ENCODE assay signal across 11 cellular contexts in the genomic region with DNA sequence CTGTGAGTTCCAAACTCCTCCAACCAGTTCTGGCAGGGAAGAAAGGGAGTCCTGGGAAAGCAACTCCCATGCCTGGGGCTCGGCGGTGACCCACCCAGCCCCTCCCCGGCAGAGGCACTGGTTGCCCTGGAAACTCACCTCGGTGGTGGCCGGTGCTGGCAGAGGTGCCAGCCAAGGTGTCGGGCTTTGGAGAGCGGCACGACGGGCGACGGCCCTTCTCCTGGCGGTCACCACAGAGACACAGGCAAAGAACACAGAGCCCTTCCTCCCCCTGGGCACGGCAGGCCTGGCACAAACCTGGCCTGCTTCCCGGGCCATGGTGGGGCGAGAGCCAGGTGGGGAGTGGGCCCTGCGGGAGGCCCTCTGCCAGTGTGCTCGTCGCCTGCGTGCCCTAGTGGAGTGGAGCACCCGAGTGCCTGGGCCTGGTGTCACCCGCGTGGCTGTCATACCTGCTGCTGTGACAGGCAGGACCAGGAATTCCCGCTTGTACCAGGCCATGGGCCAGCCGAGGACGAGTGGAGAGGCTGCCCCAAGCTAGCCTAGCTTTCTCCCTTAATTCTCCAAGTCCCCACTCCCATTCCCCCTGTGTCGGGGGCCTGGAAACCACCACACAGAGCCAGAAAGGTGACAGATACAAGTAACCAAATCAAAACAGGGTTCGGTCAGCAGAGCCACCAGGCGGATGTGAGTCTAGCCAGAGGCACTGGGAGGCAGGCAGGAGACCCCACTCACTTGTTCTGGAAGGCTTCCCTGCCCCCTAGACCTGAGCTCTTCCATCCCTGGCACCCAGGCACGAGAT. TPM values are rescaled to one million over a fixed set of nuclear protein-coding genes. Genes with fewer than 3 reads are reported as not detected.
DNase-seq lines count a peak whose midpoint lies in the region; ATAC-seq and TF ChIP-seq lines count a peak whose summit lies in the region.
"Had no signal": no experiment of that assay in that cellular context is flagged by ENCODE, and none has a peak within 500 bp of the region (broad histone marks: within the 10 kb centered on the region; RNA-seq: fewer than 3 reads in every experiment).

No MANE protein-coding gene starts in this region.

- H3K36me3 Mint-ChIP-seq in CD8-positive, alpha-beta memory T cell = peaks cover 0 to 43% (median 7%) of the 10 kb centered on the region in 3 donors
- H3K36me3 Mint-ChIP-seq in nephron progenitor cell (ENCODE audit: low read depth) (peaks cover 4% of the 10 kb centered on the region), progenitor cell of endocrine pancreas (ENCODE audit: insufficient read depth) (peaks cover 1% of the 10 kb centered on the region)

- CTCF ChIA-PET in CD8-positive, alpha-beta memory T cell (lab: Charles Lee) = interaction anchor here (0.8 to 11.8 kb wide), 4 partner anchors 14 to 26 kb away, joined by 3 to 220 read pairs (median 12); no protein-coding TSS in a partner anchor

- H3K36me3 ChIP-seq in CD8-positive, alpha-beta memory T cell (ENCODE audit: insufficient read depth, low read length) = no peaks in the 10 kb centered on the region

- peak overlapping the region; percentile 100 for H3K27ac ChIP-seq in CD8-positive, alpha-beta memory T cell (ENCODE audit: low read depth, low read length)

- ATAC-seq in GM19395 (IDR thresholded peaks at IDR 0.05; ENCODE audit: unreplicated experiment) (no peak), GM21390 (IDR thresholded peaks at IDR 0.05; ENCODE audit: unreplicated experiment) (no peak)
- ATAC-seq: gastroesophageal sphincter had no signal

- POLR2A ChIA-PET in CD8-positive, alpha-beta memory T cell (lab: Charles Lee) = interaction anchor here (2.5 kb wide), 1 partner anchor 15 kb away, joined by 9 read pairs; no protein-coding TSS in a partner anchor

- TF ChIP-seq CTCF in epithelial cell of esophagus (IDR thresholded peaks at IDR 0.05; ENCODE audit: insufficient read depth, low read depth, low read length, missing control alignments) (no peak), nephron progenitor cell (IDR thresholded peaks at IDR 0.05) (no peak), progenitor cell of endocrine pancreas (IDR thresholded peaks at IDR 0.05; ENCODE audit: unreplicated experiment) (no peak)

- peak overlapping the region; percentile 45 for H3K4me3 ChIP-seq in CD8-positive, alpha-beta memory T cell (ENCODE audit: low read length)
- no peak overlapping the region for H3K4me3 ChIP-seq in epithelial cell of esophagus (ENCODE audit: low read length)
- H3K4me3 ChIP-seq: gastroesophageal sphincter had no signal

- peaks cover 80 to 94% (median 84%) of the 10 kb centered on the region in 3 donors for H3K4me1 Mint-ChIP-seq in CD8-positive, alpha-beta memory T cell
- peaks cover 41% of the 10 kb centered on the region for H3K4me1 Mint-ChIP-seq in nephron progenitor cell
- H3K4me1 Mint-ChIP-seq in progenitor cell of endocrine pancreas (ENCODE audit: low read depth) = peaks cover 12% of the 10 kb centered on the region

- H3K4me1 ChIP-seq in CD8-positive, alpha-beta memory T cell (ENCODE audit: insufficient read depth, low read length) = peaks cover 97% of the 10 kb centered on the region

- peak overlapping the region; percentile 92 to 97 (median 93) for H3K4me3 Mint-ChIP-seq in CD8-positive, alpha-beta memory T cell
- H3K4me3 Mint-ChIP-seq in nephron progenitor cell (no peak overlapping the region), progenitor cell of endocrine pancreas (ENCODE audit: low read depth) (no peak overlapping the region)

- no peaks in the 10 kb centered on the region for H3K27me3 Mint-ChIP-seq in CD8-positive, alpha-beta memory T cell
- H3K27me3 Mint-ChIP-seq in nephron progenitor cell (ENCODE audit: low read depth, poor library complexity) = peaks cover 5% of the 10 kb centered on the region
- H3K27me3 Mint-ChIP-seq in progenitor cell of endocrine pancreas = no peaks in the 10 kb centered on the region

- H3K9me3 Mint-ChIP-seq in CD8-positive, alpha-beta memory T cell = no peaks in the 10 kb centered on the region
- no peaks in the 10 kb centered on the region for H3K9me3 Mint-ChIP-seq in nephron progenitor cell
- no peaks in the 10 kb centered on the region for H3K9me3 Mint-ChIP-seq in progenitor cell of endocrine pancreas (ENCODE audit: low read depth)

- no peaks in the 10 kb centered on the region for H3K9me3 ChIP-seq in CD8-positive, alpha-beta memory T cell (ENCODE audit: low read length)
- H3K9me3 ChIP-seq: gastroesophageal sphincter had no signal

- H3K27me3 ChIP-seq in CD8-positive, alpha-beta memory T cell (ENCODE audit: insufficient read depth, low read length, poor library complexity, severe bottlenecking) = no peaks in the 10 kb centered on the region
- H3K27me3 ChIP-seq: gastroesophageal sphincter had no signal

- peak in 3 of 5 donors; percentile 42 to 55 (median 49) for DNase-seq in CD8-positive, alpha-beta memory T cell
- DNase-seq in NCI-H69 (lab: John Stamatoyannopoulos, UW) = peak; percentile 63
- peak; percentile 51 for DNase-seq in epithelial cell of esophagus (ENCODE audit: low read depth)
- DNase-seq in nephron progenitor cell = no peak
- DNase-seq in progenitor cell of endocrine pancreas (ENCODE audit: low spot score, unreplicated experiment) = no peak
- no peak for DNase-seq in SKM-1 treated with dmso at 0.1 percent for 144 hours (lab: John Stamatoyannopoulos, UW; ENCODE audit: unreplicated experiment)
- DNase-seq: activated CD8-positive, alpha-beta memory T cell treated with anti-CD3 and anti-CD28 coated beads for 24 hours; DND-41 had no signal

- H3K27ac Mint-ChIP-seq in CD8-positive, alpha-beta memory T cell = peak overlapping the region; percentile 87 to 100 (median 100)
- H3K27ac Mint-ChIP-seq in nephron progenitor cell (peak overlapping the region; percentile 88), progenitor cell of endocrine pancreas (no peak overlapping the region)

RNA-seq across cellular contexts. Expression of a gene that starts 8.2 kb away (rescaled TPM):
- 10 to 100 TPM; 59.1 to 67.8 TPM for total RNA-seq in CD8-positive, alpha-beta memory T cell
- polyA plus RNA-seq in CD8-positive, alpha-beta memory T cell = 78.0 TPM
- 82.3 and 84.6 TPM in 2 replicates for total RNA-seq in progenitor cell of endocrine pancreas

RNA-seq across cellular contexts. Expression of a gene that starts 34.5 kb away (rescaled TPM):
- total RNA-seq in CD8-positive, alpha-beta memory T cell = 1 to 10 TPM; 1.8 to 2.6 TPM
- polyA plus RNA-seq in CD8-positive, alpha-beta memory T cell = not detected
- total RNA-seq in progenitor cell of endocrine pancreas = 5.2 and 7.3 TPM in 2 replicates

Comparison
In these comparisons a context has a peak if more than half of its experiments do, and no peak if none do; other contexts are left out.
1. DNase-seq: peak in CD8-positive, alpha-beta memory T cell (3 of 5), NCI-H69 (single experiment) and epithelial cell of esophagus (single experiment); none in nephron progenitor cell (single experiment), progenitor cell of endocrine pancreas (single experiment) and SKM-1 treated with dmso at 0.1 percent for 144 hours (single experiment).
2. H3K4me3 Mint-ChIP-seq: peak in CD8-positive, alpha-beta memory T cell (7 of 7); none in nephron progenitor cell (single experiment) and progenitor cell of endocrine pancreas (single experiment).